Comparison of ENCODE assay signal across 13 cellular contexts in the genomic region with DNA sequence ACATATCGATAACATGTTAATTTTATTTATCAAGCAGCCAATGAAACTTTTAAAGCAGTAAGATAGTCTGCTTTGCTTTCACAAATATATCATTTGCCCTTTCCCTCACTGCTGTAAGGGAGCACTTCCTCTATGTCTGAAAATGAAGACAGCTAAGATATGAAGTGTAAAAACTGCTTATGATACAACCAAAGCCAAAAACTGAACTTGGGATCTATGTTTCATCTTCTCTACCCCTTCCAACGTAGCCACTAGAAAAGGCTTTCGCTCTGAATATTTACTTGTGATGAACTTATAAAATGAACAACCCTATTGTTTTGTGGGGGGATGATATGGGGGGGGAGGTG.
DNase-seq lines count a peak whose midpoint lies in the region; ATAC-seq and TF ChIP-seq lines count a peak whose summit lies in the region.
"Had no signal": no experiment of that assay in that cellular context is flagged by ENCODE, and none has a peak within 500 bp of the region (broad histone marks: within the 10 kb centered on the region; RNA-seq: fewer than 3 reads in every experiment).

No MANE protein-coding gene starts in this region.

- peak overlapping the region; percentile 21 for H3K27ac Mint-ChIP-seq in activated B cell treated with CpG ODN at 0.5 μM for 24 hours
- H3K27ac Mint-ChIP-seq in stimulated activated naive B cell treated with anti-CD40 and anti-IgM and Interleukin-4, amounts not matched to agents 10 μg/mL and 1 μg/mL and 100 μg/mL, for 72 hours, result no peak overlapping the region
- H3K27ac Mint-ChIP-seq: CD4-positive, CD25-positive, alpha-beta regulatory T cell; H9 had no signal

- H2AFZ ChIP-seq in Karpas-422 (ENCODE audit: low read length), result no peak overlapping the region

- ATAC-seq in activated B cell treated with CpG ODN at 0.5 μM for 24 hours (ENCODE audit: low read depth), result no peak
- peak; percentile 84 for ATAC-seq in stimulated activated naive B cell treated with anti-CD40 and anti-IgM and Interleukin-4, amounts not matched to agents 10 μg/mL and 1 μg/mL and 100 μg/mL, for 72 hours (replicated peaks)
- no peak for ATAC-seq in HG03025 (IDR thresholded peaks at IDR 0.05; ENCODE audit: low FRiP score, unreplicated experiment)
- ATAC-seq: A549 had no signal

- 85 to 86% methylated on average over 3 of the region's 3 CpGs for WGBS in sigmoid colon, 2 donors

- TF ChIP-seq POLR2A in sigmoid colon (IDR thresholded peaks at IDR 0.05), result no peak

- peak overlapping the region; percentile 65 for H3K4me2 ChIP-seq in Karpas-422 (ENCODE audit: low read depth, low read length, poor library complexity, severe bottlenecking)
- H3K4me2 ChIP-seq: A549 had no signal

- intact Hi-C loops in activated B cell treated with CpG ODN at 0.5 μM for 24 hours (cut with micrococcal nuclease), result loop anchor here (1.0 kb wide), 1 partner anchor 8 kb away; no protein-coding TSS in a partner anchor
- intact Hi-C loops in sigmoid colon (cut with DNase I), result no loop called here

- TF ChIP-seq CTCF in activated B cell treated with CpG ODN at 0.5 μM for 24 hours (IDR thresholded peaks at IDR 0.05), result no peak
- no peak for TF ChIP-seq CTCF in sigmoid colon (IDR thresholded peaks at IDR 0.05)

- peaks cover 3% of the 10 kb centered on the region for H3K9me3 Mint-ChIP-seq in activated B cell treated with CpG ODN at 0.5 μM for 24 hours
- H3K9me3 Mint-ChIP-seq in stimulated activated naive B cell treated with anti-CD40 and anti-IgM and Interleukin-4, amounts not matched to agents 10 μg/mL and 1 μg/mL and 100 μg/mL, for 72 hours, result peaks cover 6 to 7% of the 10 kb centered on the region in 2 donors

- 0 out of 2 replicates have a peak overlapping the region, but pooled peaks have one; percentile 41 for H3K4me3 ChIP-seq in Karpas-422 (ENCODE audit: low read length)
- no peak overlapping the region for H3K4me3 ChIP-seq in sigmoid colon
- H3K4me3 ChIP-seq: A549 had no signal

- peak overlapping the region; percentile 60 for H3K9ac ChIP-seq in Karpas-422 (ENCODE audit: low read length)

- H3K4me1 Mint-ChIP-seq in activated B cell treated with CpG ODN at 0.5 μM for 24 hours, result peaks cover 30% of the 10 kb centered on the region
- peaks cover 15 to 38% of the 10 kb centered on the region in 2 donors for H3K4me1 Mint-ChIP-seq in stimulated activated naive B cell treated with anti-CD40 and anti-IgM and Interleukin-4, amounts not matched to agents 10 μg/mL and 1 μg/mL and 100 μg/mL, for 72 hours
- H3K4me1 Mint-ChIP-seq: CD4-positive, CD25-positive, alpha-beta regulatory T cell had no signal

- no peaks in the 10 kb centered on the region for H3K27me3 ChIP-seq in Karpas-422 (ENCODE audit: low read length)
- H3K27me3 ChIP-seq in sigmoid colon, result no peaks in the 10 kb centered on the region

- no peak overlapping the region for H3K4me3 Mint-ChIP-seq in activated B cell treated with CpG ODN at 0.5 μM for 24 hours
- H3K4me3 Mint-ChIP-seq in stimulated activated naive B cell treated with anti-CD40 and anti-IgM and Interleukin-4, amounts not matched to agents 10 μg/mL and 1 μg/mL and 100 μg/mL, for 72 hours, result no peak overlapping the region
- H3K4me3 Mint-ChIP-seq: CD4-positive, CD25-positive, alpha-beta regulatory T cell; H9; IgD-negative memory B cell had no signal

- H3K36me3 ChIP-seq in Karpas-422 (ENCODE audit: insufficient read depth, low read length) (peaks cover 7% of the 10 kb centered on the region), sigmoid colon (no peaks in the 10 kb centered on the region)

- TF ChIP-seq EP300 in sigmoid colon (IDR thresholded peaks at IDR 0.05), result no peak

- peaks cover 55% of the 10 kb centered on the region for H3K79me2 ChIP-seq in Karpas-422 (ENCODE audit: low read length)

- POLR2A ChIA-PET in activated B cell treated with CpG ODN at 0.5 μM for 24 hours (lab: Charles Lee), result no interaction called here

- H3K9me3 ChIP-seq in Karpas-422 (ENCODE audit: low read length) (peaks cover 5% of the 10 kb centered on the region), sigmoid colon (no peaks in the 10 kb centered on the region)

- no peaks in the 10 kb centered on the region for H3K36me3 Mint-ChIP-seq in activated B cell treated with CpG ODN at 0.5 μM for 24 hours (ENCODE audit: low read depth)
- peaks cover 10 to 12% of the 10 kb centered on the region in 2 donors for H3K36me3 Mint-ChIP-seq in stimulated activated naive B cell treated with anti-CD40 and anti-IgM and Interleukin-4, amounts not matched to agents 10 μg/mL and 1 μg/mL and 100 μg/mL, for 72 hours
- H3K36me3 Mint-ChIP-seq: CD4-positive, CD25-positive, alpha-beta regulatory T cell had no signal

- peaks cover 94% of the 10 kb centered on the region for H3K4me1 ChIP-seq in Karpas-422 (ENCODE audit: low read length)
- peaks cover 0 to 46% (median 13%) of the 10 kb centered on the region in 4 donors for H3K4me1 ChIP-seq in sigmoid colon
- H3K4me1 ChIP-seq: A549 had no signal

- CTCF ChIA-PET in activated B cell treated with CpG ODN at 0.5 μM for 24 hours (lab: Charles Lee), result interaction anchor here (0.7 kb wide), 1 partner anchor 25 kb away, joined by 3 read pairs; no protein-coding TSS in a partner anchor

- peak overlapping the region; percentile 98 for H3K27ac ChIP-seq in Karpas-422 (ENCODE audit: low read length)
- no peak overlapping the region for H3K27ac ChIP-seq in sigmoid colon
- H3K27ac ChIP-seq: A549 had no signal

- H3K9me2 ChIP-seq in Karpas-422 (replicated peaks; ENCODE audit: insufficient read depth, low read length), result no peaks in the 10 kb centered on the region

- H3K27me3 Mint-ChIP-seq in activated B cell treated with CpG ODN at 0.5 μM for 24 hours, result no peaks in the 10 kb centered on the region
- no peaks in the 10 kb centered on the region for H3K27me3 Mint-ChIP-seq in stimulated activated naive B cell treated with anti-CD40 and anti-IgM and Interleukin-4, amounts not matched to agents 10 μg/mL and 1 μg/mL and 100 μg/mL, for 72 hours
- H3K27me3 Mint-ChIP-seq: CD4-positive, CD25-positive, alpha-beta regulatory T cell; IgD-negative memory B cell had no signal

- no peaks in the 10 kb centered on the region for H4K20me1 ChIP-seq in Karpas-422 (ENCODE audit: insufficient read depth, low read depth, low read length)

- DNase-seq in CD1c-positive myeloid dendritic cell (ENCODE audit: extremely low spot score), result peak; percentile 6
- peak; percentile 64 for DNase-seq in Karpas-422
- no peak for DNase-seq in activated B cell treated with CpG ODN at 0.5 μM for 24 hours
- DNase-seq in stimulated activated naive B cell treated with anti-CD40 and anti-IgM and Interleukin-4, amounts not matched to agents 10 μg/mL and 1 μg/mL and 100 μg/mL, for 72 hours, result no peak
- no peak for DNase-seq in sigmoid colon
- DNase-seq in activated effector memory CD4-positive, alpha-beta T cell treated with Interleukin-2 at 50 U/mL for 16 hours, result no peak
- DNase-seq: CD4-positive, CD25-positive, alpha-beta regulatory T cell; DMS53; GOT3; H9 had no signal

Comparison
In these comparisons a context has a peak if more than half of its experiments do, and no peak if none do; other contexts are left out.
1. DNase-seq: peak in CD1c-positive myeloid dendritic cell (single experiment) and Karpas-422 (single experiment); none in activated B cell treated with CpG ODN at 0.5 μM for 24 hours (single experiment), stimulated activated naive B cell treated with anti-CD40 and anti-IgM and Interleukin-4, amounts not matched to agents 10 μg/mL and 1 μg/mL and 100 μg/mL, for 72 hours (single experiment), sigmoid colon (single experiment) and activated effector memory CD4-positive, alpha-beta T cell treated with Interleukin-2 at 50 U/mL for 16 hours (single experiment).
2. ATAC-seq: peak in stimulated activated naive B cell treated with anti-CD40 and anti-IgM and Interleukin-4, amounts not matched to agents 10 μg/mL and 1 μg/mL and 100 μg/mL, for 72 hours (2 of 2); none in activated B cell treated with CpG ODN at 0.5 μM for 24 hours (single experiment) and HG03025 (single experiment).